In genomic region chr4:123235431-123235830, GRCh38 we compare ENCODE assay signal across 17 cellular contexts.
DNase-seq lines count a peak whose midpoint lies in the region; TF ChIP-seq lines count a peak whose summit lies in the region.
"Had no signal": no experiment of that assay in that cellular context is flagged by ENCODE, and none has a peak within 500 bp of the region (broad histone marks: within the 10 kb centered on the region; RNA-seq: fewer than 3 reads in every experiment).

No MANE protein-coding gene starts in this region.

- H3K4me3 ChIP-seq in SK-N-SH (ENCODE audit: low read depth in 2 of 2, low read length in 1 of 2) (no peak overlapping the region), tibial artery (no peak overlapping the region)

- WGBS in SK-N-SH (ENCODE audit: low lambda C conversion rate) = 59% methylated on average over 2 of the region's 2 CpGs

- no peak for TF ChIP-seq CTCF in SK-N-SH (IDR thresholded peaks at IDR 0.05)
- no peak for TF ChIP-seq CTCF in tibial artery (IDR thresholded peaks at IDR 0.05)
- TF ChIP-seq CTCF in endothelial cell (IDR thresholded peaks at IDR 0.05; ENCODE audit: unreplicated experiment) = no peak

- POLR2A ChIA-PET in SK-N-SH (lab: Yijun Ruan, JAX) = no interaction called here

- no peak overlapping the region; the same call in 1 of the 2 replicates for H3K4me2 ChIP-seq in SK-N-SH

- H3K79me2 ChIP-seq in SK-N-SH (ENCODE audit: insufficient read depth) = no peaks in the 10 kb centered on the region

- H2AFZ ChIP-seq in SK-N-SH (ENCODE audit: low read depth) = no peak overlapping the region

- H3K36me3 Mint-ChIP-seq in endothelial cell (ENCODE audit: low read depth, unreplicated experiment) = no peaks in the 10 kb centered on the region

- intact Hi-C loops in tibial artery (cut with DNase I; ENCODE audit: low total_unique reads) = no loop called here

- H3K9me2 ChIP-seq in SK-N-SH = no peaks in the 10 kb centered on the region

- H3K36me3 ChIP-seq in SK-N-SH (replicated peaks in 1 of 2; ENCODE audit: control insufficient read depth in 1 of 2, insufficient read depth in 2 of 2, low read length in 1 of 2) (no peaks in the 10 kb centered on the region), tibial artery (no peaks in the 10 kb centered on the region)

- H3K9me3 ChIP-seq in SK-N-SH (no peaks in the 10 kb centered on the region), tibial artery (no peaks in the 10 kb centered on the region)

- peaks cover 14% of the 10 kb centered on the region for H3F3A ChIP-seq in SK-N-SH (replicated peaks; ENCODE audit: insufficient read depth)

- no peaks in the 10 kb centered on the region for H3K9me3 Mint-ChIP-seq in endothelial cell (ENCODE audit: unreplicated experiment)
- H3K9me3 Mint-ChIP-seq: activated naive CD4-positive, alpha-beta T cell treated with anti-CD3 and anti-CD28 coated beads, Interleukin-2, amount 50 U/mL, for 24 hours had no signal

- peak overlapping the region; percentile 38 to 43; a peak in 3 of 4 replicates for H3K27ac ChIP-seq in SK-N-SH (ENCODE audit: low read depth in 2 of 2, low read length in 1 of 2)
- peak overlapping the region; percentile 32 to 46 for H3K27ac ChIP-seq in tibial artery
- H3K27ac ChIP-seq: VCaP had no signal

- peaks cover 12% of the 10 kb centered on the region for H3K4me1 Mint-ChIP-seq in endothelial cell (ENCODE audit: unreplicated experiment)
- H3K4me1 Mint-ChIP-seq: activated naive CD4-positive, alpha-beta T cell treated with anti-CD3 and anti-CD28 coated beads, Interleukin-2, amount 50 U/mL, for 24 hours had no signal

- H3K9ac ChIP-seq in SK-N-SH = no peak overlapping the region; the same call in 1 of the 2 replicates

- no peak overlapping the region for H3K27ac Mint-ChIP-seq in endothelial cell (ENCODE audit: unreplicated experiment)
- H3K27ac Mint-ChIP-seq: activated naive CD4-positive, alpha-beta T cell treated with anti-CD3 and anti-CD28 coated beads, Interleukin-2, amount 50 U/mL, for 24 hours had no signal

- peaks cover 3% of the 10 kb centered on the region for H3K27me3 Mint-ChIP-seq in endothelial cell (ENCODE audit: unreplicated experiment)
- H3K27me3 Mint-ChIP-seq: activated naive CD4-positive, alpha-beta T cell treated with anti-CD3 and anti-CD28 coated beads, Interleukin-2, amount 50 U/mL, for 24 hours had no signal

- H3K27me3 ChIP-seq in SK-N-SH (ENCODE audit: insufficient read depth) (no peaks in the 10 kb centered on the region), tibial artery (no peaks in the 10 kb centered on the region)

- no peak for TF ChIP-seq RAD21 in SK-N-SH (IDR thresholded peaks at IDR 0.05; ENCODE audit: low read length)

- CTCF ChIA-PET in SK-N-SH (lab: Yijun Ruan, JAX) = no interaction called here

- peaks cover 0 to 34% of the 10 kb centered on the region in 2 experiments; a peak in 2 of 4 replicates for H3K4me1 ChIP-seq in SK-N-SH (ENCODE audit: control insufficient read depth in 1 of 2, insufficient read depth in 2 of 2, low read depth in 1 of 2, low read length in 1 of 2)
- H3K4me1 ChIP-seq in tibial artery = peaks cover 0 to 88% (median 11%) of the 10 kb centered on the region in 4 donors

- H4K20me1 ChIP-seq in SK-N-SH (ENCODE audit: insufficient read depth) = no peaks in the 10 kb centered on the region

- H3K4me3 Mint-ChIP-seq in endothelial cell (ENCODE audit: unreplicated experiment) = no peak overlapping the region
- H3K4me3 Mint-ChIP-seq: activated naive CD4-positive, alpha-beta T cell treated with anti-CD3 and anti-CD28 coated beads, Interleukin-2, amount 50 U/mL, for 24 hours had no signal

- no peak for TF ChIP-seq EP300 in SK-N-SH (IDR thresholded peaks at IDR 0.05; ENCODE audit: borderline replicate concordance in 1 of 2, low read depth in 1 of 2, low read length in 1 of 2)

- peak; percentile 15 for DNase-seq in ELR (ENCODE audit: low read depth)
- DNase-seq in SK-N-SH = no peak
- DNase-seq in glomerular visceral epithelial cell (ENCODE audit: extremely low spot score) = peak; percentile 37
- no peak for DNase-seq in tibial artery
- no peak for DNase-seq in endothelial cell (ENCODE audit: low spot score)
- DNase-seq in NCI-H2227 treated with DMSO at 0.1 percent for 48 hours (lab: John Stamatoyannopoulos, UW) = no peak
- no peak for DNase-seq in iPS-NIHi7 (ENCODE audit: extremely low spot score)
- DNase-seq: activated CD4-positive, alpha-beta T cell treated with anti-CD3 and anti-CD28 coated beads, Interleukin-2, amount 50 U/mL, for 48 hours; effector CD8-positive, alpha-beta T cell; hypothalamus; MM.1S; NCI-H1694 treated with DMSO at 0.1 percent for 48 hours; NCI-H446 treated with DMSO at 0.1 percent for 48 hours; occipital lobe; T-helper 1 cell had no signal

TF ChIP-seq in SK-N-SH, 30 proteins besides CTCF, POLR2A, EP300 and RAD21:
- TF ChIP-seq MEF2A (IDR thresholded peaks at IDR 0.05; ENCODE audit: borderline replicate concordance, low read depth) (0 out of 2 replicates have a peak, but pooled peaks have one; percentile 28), PBX3 (IDR thresholded peaks at IDR 0.05) (peak; percentile 69), FOSL2 (IDR thresholded peaks at IDR 0.05; ENCODE audit: borderline replicate concordance, low read depth) (0 out of 2 replicates have a peak, but pooled peaks have one; percentile 1), ZBTB33 (IDR thresholded peaks at IDR 0.05; ENCODE audit: borderline replicate concordance, low read depth) (no peak), JUND (IDR thresholded peaks at IDR 0.05) (peak; percentile 20; the same call in 1 of the 2 replicates)

Comparison
In these comparisons a context has a peak if more than half of its experiments do, and no peak if none do; other contexts are left out.
1. DNase-seq: peak in ELR (single experiment) and glomerular visceral epithelial cell (single experiment); none in SK-N-SH (single experiment), tibial artery (0 of 2), endothelial cell (single experiment), NCI-H2227 treated with DMSO at 0.1 percent for 48 hours (single experiment) and iPS-NIHi7 (single experiment).